Comparison of ENCODE assay signal across 26 cellular contexts in the genomic region with DNA sequence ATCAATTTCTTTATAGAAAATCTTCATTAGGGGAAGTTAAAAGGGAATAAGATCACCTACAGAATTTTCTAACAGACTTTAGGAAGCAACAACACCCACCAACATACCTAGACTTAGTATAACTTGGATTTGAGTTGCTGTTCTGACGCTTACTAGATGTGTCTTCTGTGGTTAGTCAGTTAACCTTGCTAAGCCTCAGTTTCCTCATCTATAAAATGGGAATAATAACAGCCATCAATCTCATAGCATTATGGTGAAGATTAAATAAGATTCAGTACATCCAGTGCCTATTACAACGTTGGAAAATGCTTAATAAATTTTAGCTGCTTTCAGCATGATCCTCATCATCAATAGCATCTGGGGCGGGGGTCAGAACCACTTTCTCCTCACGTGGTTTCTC.
DNase-seq lines count a peak whose midpoint lies in the region; ATAC-seq and TF ChIP-seq lines count a peak whose summit lies in the region.
"Had no signal": no experiment of that assay in that cellular context is flagged by ENCODE, and none has a peak within 500 bp of the region (broad histone marks: within the 10 kb centered on the region; RNA-seq: fewer than 3 reads in every experiment).

No MANE protein-coding gene starts in this region.

- no peak overlapping the region for H3K27ac Mint-ChIP-seq in GM23338
- peak overlapping the region in 2 of 3 experiments; percentile 31 to 98 for H3K27ac Mint-ChIP-seq in nephron
- no peak overlapping the region for H3K27ac Mint-ChIP-seq in natural killer cell treated with Interleukin-12 subunit alpha and Interleukin-12 subunit beta and Interleukin-15 and Interleukin-18, amount 100 ng/mL, for 72 hours
- H3K27ac Mint-ChIP-seq: CD14-positive monocyte had no signal

- intact Hi-C loops in esophagus muscularis mucosa (cut with DNase I), result no loop called here
- intact Hi-C loops in tibial artery (cut with DNase I; ENCODE audit: low total_unique reads), result no loop called here

- no peak for TF ChIP-seq POLR2A in esophagus muscularis mucosa (IDR thresholded peaks at IDR 0.05; ENCODE audit: low read depth)

- H3K4me1 Mint-ChIP-seq in GM23338 (peaks cover 24% of the 10 kb centered on the region), nephron (peaks cover 54% of the 10 kb centered on the region)
- H3K4me1 Mint-ChIP-seq in natural killer cell treated with Interleukin-12 subunit alpha and Interleukin-12 subunit beta and Interleukin-15 and Interleukin-18, amount 100 ng/mL, for 72 hours (ENCODE audit: low read depth in 2 of 2), result no peaks in the 10 kb centered on the region
- H3K4me1 Mint-ChIP-seq: CD14-positive monocyte; CD8-positive, alpha-beta memory T cell had no signal

- 52% methylated on average over 4 of the region's 4 CpGs for WGBS in esophagus muscularis mucosa

- no peaks in the 10 kb centered on the region for H3K36me3 ChIP-seq in GM23338 (ENCODE audit: insufficient read depth)
- peaks cover 0 to 13% (median 0%) of the 10 kb centered on the region in 4 donors for H3K36me3 ChIP-seq in esophagus muscularis mucosa
- H3K36me3 ChIP-seq in tibial artery, result peaks cover 0 to 27% (median 13%) of the 10 kb centered on the region in 3 donors
- H3K36me3 ChIP-seq: BE2C had no signal

- peaks cover 3% of the 10 kb centered on the region for H3K27me3 Mint-ChIP-seq in GM23338 (ENCODE audit: insufficient read depth, low read depth, poor library complexity)
- H3K27me3 Mint-ChIP-seq in nephron (ENCODE audit: low read depth), result no peaks in the 10 kb centered on the region
- peaks cover 8 to 32% of the 10 kb centered on the region in 2 donors for H3K27me3 Mint-ChIP-seq in natural killer cell treated with Interleukin-12 subunit alpha and Interleukin-12 subunit beta and Interleukin-15 and Interleukin-18, amount 100 ng/mL, for 72 hours

- H3K9me2 ChIP-seq in GM23338 (ENCODE audit: insufficient read depth), result no peaks in the 10 kb centered on the region

- H3K9me3 ChIP-seq in esophagus muscularis mucosa, result no peaks in the 10 kb centered on the region
- no peaks in the 10 kb centered on the region for H3K9me3 ChIP-seq in tibial artery
- H3K9me3 ChIP-seq: BE2C had no signal

- no peak overlapping the region for H2AFZ ChIP-seq in GM23338

- TF ChIP-seq CTCF in GM23338 (conservative IDR thresholded peaks at IDR 0.05; ENCODE audit: low read depth in 2 of 2), result no peak
- no peak for TF ChIP-seq CTCF in esophagus muscularis mucosa (IDR thresholded peaks at IDR 0.05)
- no peak for TF ChIP-seq CTCF in nephron (IDR thresholded peaks at IDR 0.05; ENCODE audit: unreplicated experiment in 3 of 3)
- no peak for TF ChIP-seq CTCF in tibial artery (IDR thresholded peaks at IDR 0.05)

- H3K27ac ChIP-seq in GM23338 (ENCODE audit: low read depth) (0 out of 2 replicates have a peak overlapping the region, but pooled peaks have one; percentile 29), esophagus muscularis mucosa (replicated peaks in 1 of 4) (peak overlapping the region; percentile 85 to 97 (median 94)), tibial artery (peak overlapping the region; percentile 80 to 91)
- H3K27ac ChIP-seq: HL-60 had no signal

- peaks cover 21% of the 10 kb centered on the region for H3K4me1 ChIP-seq in GM23338 (ENCODE audit: insufficient read depth)
- peaks cover 34 to 100% (median 100%) of the 10 kb centered on the region in 4 donors for H3K4me1 ChIP-seq in esophagus muscularis mucosa
- H3K4me1 ChIP-seq in tibial artery, result peaks cover 0 to 100% (median 70%) of the 10 kb centered on the region in 4 donors
- H3K4me1 ChIP-seq: BE2C had no signal

- H3K4me3 ChIP-seq in GM23338 (no peak overlapping the region), esophagus muscularis mucosa (no peak overlapping the region), tibial artery (no peak overlapping the region)

- H4K20me1 ChIP-seq in GM23338 (replicated peaks; ENCODE audit: insufficient read depth), result no peaks in the 10 kb centered on the region; the same call in 1 of the 2 replicates

- no peak overlapping the region for H3K4me2 ChIP-seq in GM23338

- no peaks in the 10 kb centered on the region for H3K9me3 Mint-ChIP-seq in GM23338
- no peaks in the 10 kb centered on the region for H3K9me3 Mint-ChIP-seq in nephron
- no peaks in the 10 kb centered on the region for H3K9me3 Mint-ChIP-seq in natural killer cell treated with Interleukin-12 subunit alpha and Interleukin-12 subunit beta and Interleukin-15 and Interleukin-18, amount 100 ng/mL, for 72 hours
- H3K9me3 Mint-ChIP-seq: CD14-positive monocyte; CD8-positive, alpha-beta memory T cell had no signal

- no peaks in the 10 kb centered on the region for H3F3A ChIP-seq in GM23338 (replicated peaks; ENCODE audit: low read depth)

- H3K4me3 Mint-ChIP-seq in GM23338 (no peak overlapping the region), nephron (no peak overlapping the region)
- no peak overlapping the region for H3K4me3 Mint-ChIP-seq in natural killer cell treated with Interleukin-12 subunit alpha and Interleukin-12 subunit beta and Interleukin-15 and Interleukin-18, amount 100 ng/mL, for 72 hours
- H3K4me3 Mint-ChIP-seq: CD14-positive monocyte; CD8-positive, alpha-beta memory T cell had no signal

- TF ChIP-seq EP300 in esophagus muscularis mucosa (IDR thresholded peaks at IDR 0.05), result no peak

- no peak for ATAC-seq in GM23338
- ATAC-seq in natural killer cell treated with Interleukin-12 subunit alpha and Interleukin-12 subunit beta and Interleukin-15 and Interleukin-18, amount 100 ng/mL, for 72 hours, result no peak
- ATAC-seq: HCT116 had no signal

- peaks cover 9% of the 10 kb centered on the region; the same call in 1 of the 2 replicates for H3K79me2 ChIP-seq in GM23338 (replicated peaks; ENCODE audit: insufficient read depth)

- DNase-seq in GM23338 (ENCODE audit: low spot score) (no peak), esophagus muscularis mucosa (ENCODE audit: extremely low spot score) (no peak), tibial artery (no peak), activated gamma-delta T cell treated with Interleukin-2 at 50 U/mL for 16 hours (no peak), NCI-H524 treated with DMSO at 0.1 percent for 48 hours (lab: John Stamatoyannopoulos, UW) (no peak)
- DNase-seq in natural killer cell treated with Interleukin-12 subunit alpha and Interleukin-12 subunit beta and Interleukin-15 and Interleukin-18, amount 100 ng/mL, for 72 hours (ENCODE audit: low spot score), result no peak
- DNase-seq: 8988T; ACHN; BE2C; Calu3; CD8-positive, alpha-beta memory T cell; DMS79 treated with DMSO at 0.1 percent for 48 hours; GF-D8; KBM-7; MV-4-11; NCI-H1105; NCI-H1436 treated with DMSO at 0.1 percent for 48 hours; NCI-H187 treated with DMSO at 0.1 percent for 48 hours; NCI-H2171 treated with DMSO at 0.1 percent for 48 hours; NCI-H345; NCI-H510A treated with DMSO at 0.1 percent for 48 hours; NCI-H774 had no signal

- H3K36me3 Mint-ChIP-seq in GM23338 (ENCODE audit: low read depth) (no peaks in the 10 kb centered on the region), nephron (ENCODE audit: low read depth) (no peaks in the 10 kb centered on the region)
- H3K36me3 Mint-ChIP-seq in natural killer cell treated with Interleukin-12 subunit alpha and Interleukin-12 subunit beta and Interleukin-15 and Interleukin-18, amount 100 ng/mL, for 72 hours, result no peaks in the 10 kb centered on the region
- H3K36me3 Mint-ChIP-seq: CD14-positive monocyte; CD8-positive, alpha-beta memory T cell had no signal

- H3K27me3 ChIP-seq in GM23338 (ENCODE audit: insufficient read depth) (no peaks in the 10 kb centered on the region), esophagus muscularis mucosa (no peaks in the 10 kb centered on the region), tibial artery (no peaks in the 10 kb centered on the region)
- H3K27me3 ChIP-seq: BE2C had no signal

TF ChIP-seq in GM23338, 12 proteins besides CTCF, POLR2A, EP300 and RAD21 (continues in another document):
- no peak for TF ChIP-seq ZNF114 (CRISPR knock-in tag; IDR thresholded peaks at IDR 0.05)

Comparison
In these comparisons a context has a peak if more than half of its experiments do, and no peak if none do; other contexts are left out.
1. H3K27ac ChIP-seq: peak in every context shown above with its lines; median percentile 94 in esophagus muscularis mucosa; 86 in tibial artery; 29 in GM23338.
2. H3K27ac Mint-ChIP-seq: peak in nephron (2 of 3); none in GM23338 (single experiment) and natural killer cell treated with Interleukin-12 subunit alpha and Interleukin-12 subunit beta and Interleukin-15 and Interleukin-18, amount 100 ng/mL, for 72 hours (0 of 2).